ENCODE assay signal across 9 cellular contexts in genomic region chr5:926416-927171, GRCh38. TPM values are rescaled to one million over a fixed set of nuclear protein-coding genes. Genes with fewer than 3 reads are reported as not detected.
A peak's percentile ranks its signal among the peaks of the same experiment; 100 is the strongest.
DNase-seq lines count a peak whose midpoint lies in the region; FAIRE-seq and TF ChIP-seq lines count a peak whose summit lies in the region.
"Had no signal": no experiment of that assay in that cellular context is flagged by ENCODE, and none has a peak within 500 bp of the region (broad histone marks: within the 10 kb centered on the region; RNA-seq: fewer than 3 reads in every experiment).

No MANE protein-coding gene starts in this region.

- H3K9me3 ChIP-seq in ascending aorta = no peaks in the 10 kb centered on the region
- H3K9me3 ChIP-seq in iPS-20b (ENCODE audit: insufficient read depth, low read depth, low read length) = no peaks in the 10 kb centered on the region

- H3K4me1 ChIP-seq in ascending aorta (peaks cover 0 to 4% of the 10 kb centered on the region in 2 donors), iPS-20b (ENCODE audit: insufficient read depth, low read length) (no peaks in the 10 kb centered on the region)

- FAIRE-seq in urothelium cell line (lab: Jason Lieb, UNC) = no peak

- peaks cover 10% of the 10 kb centered on the region for H3K27me3 ChIP-seq in ascending aorta
- peaks cover 47% of the 10 kb centered on the region for H3K27me3 ChIP-seq in iPS-20b (ENCODE audit: insufficient read depth, low read length)

- peak overlapping the region; percentile 29 to 49 for H3K4me3 ChIP-seq in ascending aorta
- peak overlapping the region; percentile 62 for H3K4me3 ChIP-seq in iPS-20b (ENCODE audit: low read length)

- H3K36me3 ChIP-seq in ascending aorta (no peaks in the 10 kb centered on the region), iPS-20b (ENCODE audit: insufficient read depth, low read depth, low read length) (no peaks in the 10 kb centered on the region)

- intact Hi-C loops in ascending aorta (cut with DNase I) = loop anchor here (10.0 kb wide), 1 partner anchor 718 kb away; no protein-coding TSS in a partner anchor

- no peak for TF ChIP-seq CTCF in ascending aorta (IDR thresholded peaks at IDR 0.05)

- peak; percentile 58 for DNase-seq in DMS 273 (lab: John Stamatoyannopoulos, UW; ENCODE audit: unreplicated experiment)
- DNase-seq in DMS 273 treated with DMSO at 0.1 percent for 48 hours (lab: John Stamatoyannopoulos, UW) = no peak
- DNase-seq in ascending aorta (ENCODE audit: low spot score in 2 of 2) = no peak
- DNase-seq in stimulated activated CD4-positive, alpha-beta T cell treated with anti-CD3 and anti-CD28 coated beads, Interleukin-1b, Interleukin-23, amount 100 ng/mL, for 4 hours (ENCODE audit: low read depth in 2 of 2) = peak; percentile 4 to 23
- no peak for DNase-seq in NOMO-1 treated with DMSO at 0.1 percent for 48 hours (lab: John Stamatoyannopoulos, UW; ENCODE audit: unreplicated experiment)
- DNase-seq in urothelium cell line (ENCODE audit: low spot score) = no peak
- DNase-seq in UCSD-AML1 (lab: John Stamatoyannopoulos, UW; ENCODE audit: unreplicated experiment) = no peak

- H3K27ac ChIP-seq in ascending aorta = no peak overlapping the region
- no peak overlapping the region for H3K27ac ChIP-seq in iPS-20b (ENCODE audit: low read length)
- H3K27ac ChIP-seq: 22Rv1 had no signal

- peak overlapping the region; percentile 53; the same call in 1 of the 2 replicates for H3K9ac ChIP-seq in iPS-20b (ENCODE audit: low read depth, low read length)

RNA-seq across cellular contexts. Expression of gene TRIP13, which starts 33.9 kb away (rescaled TPM):
- total RNA-seq in ascending aorta = not detected

RNA-seq across cellular contexts. Expression of gene BRD9, which starts 34.0 kb away (rescaled TPM):
- 13.6 TPM for total RNA-seq in ascending aorta

Comparison
In these comparisons a context has a peak if more than half of its experiments do, and no peak if none do; other contexts are left out.
1. DNase-seq: peak in DMS 273 (single experiment) and stimulated activated CD4-positive, alpha-beta T cell treated with anti-CD3 and anti-CD28 coated beads, Interleukin-1b, Interleukin-23, amount 100 ng/mL, for 4 hours (2 of 2); none in DMS 273 treated with DMSO at 0.1 percent for 48 hours (single experiment), ascending aorta (0 of 2), NOMO-1 treated with DMSO at 0.1 percent for 48 hours (single experiment), urothelium cell line (single experiment) and UCSD-AML1 (single experiment).